8 cellular contexts compared by ENCODE assay signal in genomic region chr14:68796418-68797101, GRCh38. TPM values are rescaled to one million over a fixed set of nuclear protein-coding genes. Genes with fewer than 3 reads are reported as not detected.
DNase-seq lines count a peak whose midpoint lies in the region; ATAC-seq and TF ChIP-seq lines count a peak whose summit lies in the region.

No MANE protein-coding gene starts in this region.

- peaks cover 4% of the 10 kb centered on the region for H3K36me3 Mint-ChIP-seq in T-cell

- peaks cover 1 to 2% (median 2%) of the 10 kb centered on the region in 3 donors for H3K9me3 Mint-ChIP-seq in T-cell

- H3K27me3 ChIP-seq in fibroblast of lung (ENCODE audit: control insufficient read depth, insufficient read depth, low read length) (no peaks in the 10 kb centered on the region), prostate gland (replicated peaks; ENCODE audit: insufficient read depth) (no peaks in the 10 kb centered on the region)

- H2AFZ ChIP-seq in fibroblast of lung (ENCODE audit: low read length), result no peak overlapping the region

- DNase-seq in GM12864 (ENCODE audit: low read depth), result no peak
- DNase-seq in T-cell, result no peak
- peak in 1 of 2 donors; percentile 58 for DNase-seq in fibroblast of lung (ENCODE audit: low read depth in 2 of 2)
- DNase-seq in prostate gland (ENCODE audit: low spot score), result no peak
- no peak for DNase-seq in amygdala (lab: John Stamatoyannopoulos, UW)
- no peak for DNase-seq in cerebellum (ENCODE audit: low spot score)
- DNase-seq in NCI-H2107 treated with DMSO at 0.1 percent for 48 hours (lab: John Stamatoyannopoulos, UW; ENCODE audit: unreplicated experiment), result no peak

- H3K27ac ChIP-seq in fibroblast of lung (ENCODE audit: insufficient read depth, low read length) (peak overlapping the region; percentile 100), prostate gland (peak overlapping the region; percentile 99 to 100)

- H4K20me1 ChIP-seq in fibroblast of lung (ENCODE audit: control insufficient read depth, extremely low read depth, insufficient read depth, low read length), result no peaks in the 10 kb centered on the region

- no peaks in the 10 kb centered on the region for H3K9me3 ChIP-seq in fibroblast of lung (ENCODE audit: control insufficient read depth, insufficient read depth, low read depth, low read length)
- no peaks in the 10 kb centered on the region for H3K9me3 ChIP-seq in prostate gland

- TF ChIP-seq POLR2A in prostate gland (IDR thresholded peaks at IDR 0.05), result no peak

- peak overlapping the region; percentile 91 to 98 (median 96) for H3K4me3 Mint-ChIP-seq in T-cell

- POLR2A ChIA-PET in T-cell (lab: Charles Lee), result interaction anchor here (0.6 to 3.2 kb wide), 4 partner anchors 15 to 111 kb away, joined by 5 to 18 read pairs (median 12); no protein-coding TSS in a partner anchor

- H3K27ac Mint-ChIP-seq in T-cell, result peak overlapping the region; percentile 96 to 98

- peaks cover 17% of the 10 kb centered on the region for H3K79me2 ChIP-seq in fibroblast of lung (ENCODE audit: control insufficient read depth, insufficient read depth, low read length)

- 56% methylated on average over 5 of the region's 5 CpGs for WGBS in prostate gland

- ATAC-seq in T-cell (replicated peaks in 1 of 4), result no peak
- no peak for ATAC-seq in HG02678 (IDR thresholded peaks at IDR 0.05; ENCODE audit: unreplicated experiment)

- intact Hi-C loops in prostate gland (cut with DNase I), result loop anchor here (5.0 kb wide), 1 partner anchor 654 kb away; no protein-coding TSS in a partner anchor

- peak overlapping the region; percentile 97 for H3K9ac ChIP-seq in fibroblast of lung (ENCODE audit: insufficient read depth, low read length)

- H3K4me1 ChIP-seq in fibroblast of lung (ENCODE audit: control insufficient read depth, extremely low read depth, insufficient read depth, low read length) (peaks cover 6% of the 10 kb centered on the region), prostate gland (replicated peaks) (no peaks in the 10 kb centered on the region)

- H3K4me1 Mint-ChIP-seq in T-cell, result peaks cover 29 to 34% (median 29%) of the 10 kb centered on the region in 3 donors

- H3K36me3 ChIP-seq in fibroblast of lung (ENCODE audit: control insufficient read depth, insufficient read depth, low read length), result no peaks in the 10 kb centered on the region
- no peaks in the 10 kb centered on the region for H3K36me3 ChIP-seq in prostate gland

- peak overlapping the region; percentile 81 for H3K4me2 ChIP-seq in fibroblast of lung (ENCODE audit: extremely low read depth, insufficient read depth, low read length)

- CTCF ChIA-PET in T-cell (lab: Charles Lee), result interaction anchor here in 1 of 2 donors (1.5 to 2.5 kb wide), 3 partner anchors 8 to 20 kb away, joined by 4 to 12 read pairs (median 10); no protein-coding TSS in a partner anchor

- TF ChIP-seq CTCF in GM12864 (IDR thresholded peaks at IDR 0.05; ENCODE audit: low read depth, low read length, missing control alignments), result no peak
- TF ChIP-seq CTCF in fibroblast of lung (conservative IDR thresholded peaks at IDR 0.05 in 1 of 2, IDR thresholded peaks at IDR 0.05 in 1 of 2; ENCODE audit: low read depth in 1 of 2, low read length in 2 of 2), result no peak
- no peak for TF ChIP-seq CTCF in prostate gland (IDR thresholded peaks at IDR 0.05)

- no peaks in the 10 kb centered on the region for H3K27me3 Mint-ChIP-seq in T-cell

- H3K4me3 ChIP-seq in GM12864 (ENCODE audit: low read depth, low read length) (peak overlapping the region; percentile 72), fibroblast of lung (replicated peaks in 1 of 4; ENCODE audit: control extremely low read depth in 1 of 4, insufficient read depth in 1 of 4, low read depth in 3 of 4, low read length in 4 of 4) (peak overlapping the region; percentile 47 to 100 (median 63)), prostate gland (peak overlapping the region; percentile 86 to 94)

RNA-seq across cellular contexts. Expression of gene ZFP36L1, which starts 3.7 kb away (rescaled TPM):
- total RNA-seq in T-cell, result 100 to 1,000 TPM; 123 to 253 (median 233) TPM
- total RNA-seq in fibroblast of lung, result 13.9 and 22.0 TPM in 2 replicates
- polyA plus RNA-seq in fibroblast of lung, result 41.7 and 58.6 TPM in 2 replicates
- polyA plus RNA-seq in fibroblast of lung (2012), result 111 and 130 TPM in 2 replicates
- 82.5 and 113 TPM in 2 replicates for polyA minus RNA-seq in fibroblast of lung (ENCODE audit: low replicate concordance)
- total RNA-seq in prostate gland, result 100 to 1,000 TPM; 359 to 556 TPM
- 26.4 TPM for total RNA-seq in cerebellum
